ENCODE assay signal across 8 cellular contexts in genomic region chr2:181106789-181107418, GRCh38.
DNase-seq lines count a peak whose midpoint lies in the region; ATAC-seq and TF ChIP-seq lines count a peak whose summit lies in the region.

No MANE protein-coding gene starts in this region.

- H3K36me3 ChIP-seq in OCI-LY3 (replicated peaks; ENCODE audit: low read depth, low read length): no peaks in the 10 kb centered on the region

- H4K20me1 ChIP-seq in OCI-LY3 (ENCODE audit: insufficient read depth, low read length): 0 out of 2 replicates have a peak, but pooled peaks cover 4% of the 10 kb centered on the region

- peaks cover 62% of the 10 kb centered on the region for H3K27me3 ChIP-seq in OCI-LY3 (ENCODE audit: low read depth, low read length)

- H3K4me1 ChIP-seq in OCI-LY3 (ENCODE audit: low read length): peaks cover 30% of the 10 kb centered on the region

- H2AFZ ChIP-seq in OCI-LY3 (ENCODE audit: low read depth, low read length): no peak overlapping the region

- ATAC-seq in GM18867 (IDR thresholded peaks at IDR 0.05; ENCODE audit: unreplicated experiment) (peak; percentile 99), HG02973 (IDR thresholded peaks at IDR 0.05; ENCODE audit: unreplicated experiment) (peak; percentile 99)

- no peaks in the 10 kb centered on the region for H3K79me2 ChIP-seq in OCI-LY3 (ENCODE audit: low read length)

- no peak for TF ChIP-seq CTCF in OCI-LY3 (IDR thresholded peaks at IDR 0.05; ENCODE audit: low read depth, low read length)

- DNase-seq in ACHN: peak; percentile 73
- DNase-seq in epithelial cell of prostate (ENCODE audit: low read depth, low spot score): peak; percentile 52
- no peak for DNase-seq in NCI-H1436 (lab: John Stamatoyannopoulos, UW)
- no peak for DNase-seq in midbrain (lab: John Stamatoyannopoulos, UW)
- no peak for DNase-seq in GF-D8 (lab: John Stamatoyannopoulos, UW)

- H3K4me2 ChIP-seq in OCI-LY3 (ENCODE audit: low read length): peak overlapping the region; percentile 52

- in situ Hi-C loops in ACHN (cut with HindIII; ENCODE audit: low pct_ligation_motif_present, low pct_unique_long_range_greater_than_20kb, low sequenced_read_pairs): loop anchor here (25.0 kb wide), 1 partner anchor 330 kb away; no protein-coding TSS in a partner anchor

- no peaks in the 10 kb centered on the region for H3K9me3 ChIP-seq in OCI-LY3 (ENCODE audit: insufficient read depth, low read length)

- H3K27ac ChIP-seq in OCI-LY3 (ENCODE audit: low read length): no peak overlapping the region
- H3K27ac ChIP-seq in epithelial cell of prostate: no peak overlapping the region

- no peak overlapping the region for H3K9ac ChIP-seq in OCI-LY3 (ENCODE audit: low read length)

- no peak overlapping the region for H3K4me3 ChIP-seq in OCI-LY3 (ENCODE audit: low read length)

Comparison
In these comparisons a context has a peak if more than half of its experiments do, and no peak if none do; other contexts are left out.
1. DNase-seq: peak in ACHN (single experiment) and epithelial cell of prostate (single experiment); none in NCI-H1436 (single experiment), midbrain (single experiment) and GF-D8 (single experiment).